ENCODE assay signal across 1 cellular context in the genomic region with DNA sequence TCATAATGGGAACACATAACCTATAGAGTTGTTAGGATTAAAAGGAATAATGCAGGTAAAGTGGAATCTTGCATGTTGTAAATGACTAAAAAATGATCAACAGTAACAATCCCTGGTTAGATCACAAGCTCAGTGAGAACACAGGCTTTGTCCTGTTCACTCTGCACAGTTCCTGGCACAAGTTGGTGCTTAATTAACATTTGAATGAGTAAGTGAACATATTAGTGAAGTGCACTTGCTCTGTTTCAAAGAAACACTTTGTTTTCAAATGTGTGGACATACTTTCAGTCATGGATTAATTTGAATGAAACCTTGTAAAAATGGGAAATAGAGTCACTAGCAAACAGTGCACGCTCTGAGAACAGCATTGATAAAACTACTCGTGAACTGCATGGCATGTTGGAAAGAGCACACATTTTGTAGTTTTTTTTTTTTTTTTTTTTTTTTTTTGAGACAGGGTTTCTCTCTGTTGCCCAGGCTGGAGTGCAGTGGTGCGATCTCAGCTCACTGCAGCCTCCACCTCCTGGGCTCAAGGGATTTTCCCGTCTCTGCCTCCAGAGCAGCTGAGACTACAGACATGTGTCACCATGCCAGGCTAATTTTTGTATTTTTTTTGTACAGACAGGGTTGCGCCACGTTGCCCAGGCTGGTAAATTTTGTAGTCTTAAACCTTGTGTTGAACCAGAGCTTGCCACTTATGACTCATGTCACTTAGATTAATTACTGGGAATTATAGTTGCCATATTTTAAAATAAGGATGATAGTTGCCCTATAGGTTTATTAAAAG.
TF ChIP-seq lines count a peak whose summit lies in the region.

No MANE protein-coding gene starts in this region.

TF ChIP-seq in HCT116, 20 proteins besides CTCF, POLR2A, EP300 and RAD21 (continued from another document):
- TF ChIP-seq, protein P1, sequence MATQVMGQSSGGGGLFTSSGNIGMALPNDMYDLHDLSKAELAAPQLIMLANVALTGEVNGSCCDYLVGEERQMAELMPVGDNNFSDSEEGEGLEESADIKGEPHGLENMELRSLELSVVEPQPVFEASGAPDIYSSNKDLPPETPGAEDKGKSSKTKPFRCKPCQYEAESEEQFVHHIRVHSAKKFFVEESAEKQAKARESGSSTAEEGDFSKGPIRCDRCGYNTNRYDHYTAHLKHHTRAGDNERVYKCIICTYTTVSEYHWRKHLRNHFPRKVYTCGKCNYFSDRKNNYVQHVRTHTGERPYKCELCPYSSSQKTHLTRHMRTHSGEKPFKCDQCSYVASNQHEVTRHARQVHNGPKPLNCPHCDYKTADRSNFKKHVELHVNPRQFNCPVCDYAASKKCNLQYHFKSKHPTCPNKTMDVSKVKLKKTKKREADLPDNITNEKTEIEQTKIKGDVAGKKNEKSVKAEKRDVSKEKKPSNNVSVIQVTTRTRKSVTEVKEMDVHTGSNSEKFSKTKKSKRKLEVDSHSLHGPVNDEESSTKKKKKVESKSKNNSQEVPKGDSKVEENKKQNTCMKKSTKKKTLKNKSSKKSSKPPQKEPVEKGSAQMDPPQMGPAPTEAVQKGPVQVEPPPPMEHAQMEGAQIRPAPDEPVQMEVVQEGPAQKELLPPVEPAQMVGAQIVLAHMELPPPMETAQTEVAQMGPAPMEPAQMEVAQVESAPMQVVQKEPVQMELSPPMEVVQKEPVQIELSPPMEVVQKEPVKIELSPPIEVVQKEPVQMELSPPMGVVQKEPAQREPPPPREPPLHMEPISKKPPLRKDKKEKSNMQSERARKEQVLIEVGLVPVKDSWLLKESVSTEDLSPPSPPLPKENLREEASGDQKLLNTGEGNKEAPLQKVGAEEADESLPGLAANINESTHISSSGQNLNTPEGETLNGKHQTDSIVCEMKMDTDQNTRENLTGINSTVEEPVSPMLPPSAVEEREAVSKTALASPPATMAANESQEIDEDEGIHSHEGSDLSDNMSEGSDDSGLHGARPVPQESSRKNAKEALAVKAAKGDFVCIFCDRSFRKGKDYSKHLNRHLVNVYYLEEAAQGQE (IDR thresholded peaks at IDR 0.05; ENCODE audit: low read depth) = no peak
- TF ChIP-seq, protein P2, sequence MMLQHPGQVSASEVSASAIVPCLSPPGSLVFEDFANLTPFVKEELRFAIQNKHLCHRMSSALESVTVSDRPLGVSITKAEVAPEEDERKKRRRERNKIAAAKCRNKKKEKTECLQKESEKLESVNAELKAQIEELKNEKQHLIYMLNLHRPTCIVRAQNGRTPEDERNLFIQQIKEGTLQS (IDR thresholded peaks at IDR 0.05) = no peak
- TF ChIP-seq FOSL1 (IDR thresholded peaks at IDR 0.05; ENCODE audit: low read depth) = no peak
- no peak for TF ChIP-seq EZH2 (IDR thresholded peaks at IDR 0.05)
- TF ChIP-seq SIN3A (IDR thresholded peaks at IDR 0.05; ENCODE audit: low read depth) = no peak
- no peak for TF ChIP-seq CEBPB (IDR thresholded peaks at IDR 0.05; ENCODE audit: low read depth)
- TF ChIP-seq, protein P3, sequence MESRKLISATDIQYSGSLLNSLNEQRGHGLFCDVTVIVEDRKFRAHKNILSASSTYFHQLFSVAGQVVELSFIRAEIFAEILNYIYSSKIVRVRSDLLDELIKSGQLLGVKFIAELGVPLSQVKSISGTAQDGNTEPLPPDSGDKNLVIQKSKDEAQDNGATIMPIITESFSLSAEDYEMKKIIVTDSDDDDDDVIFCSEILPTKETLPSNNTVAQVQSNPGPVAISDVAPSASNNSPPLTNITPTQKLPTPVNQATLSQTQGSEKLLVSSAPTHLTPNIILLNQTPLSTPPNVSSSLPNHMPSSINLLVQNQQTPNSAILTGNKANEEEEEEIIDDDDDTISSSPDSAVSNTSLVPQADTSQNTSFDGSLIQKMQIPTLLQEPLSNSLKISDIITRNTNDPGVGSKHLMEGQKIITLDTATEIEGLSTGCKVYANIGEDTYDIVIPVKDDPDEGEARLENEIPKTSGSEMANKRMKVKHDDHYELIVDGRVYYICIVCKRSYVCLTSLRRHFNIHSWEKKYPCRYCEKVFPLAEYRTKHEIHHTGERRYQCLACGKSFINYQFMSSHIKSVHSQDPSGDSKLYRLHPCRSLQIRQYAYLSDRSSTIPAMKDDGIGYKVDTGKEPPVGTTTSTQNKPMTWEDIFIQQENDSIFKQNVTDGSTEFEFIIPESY (IDR thresholded peaks at IDR 0.05; ENCODE audit: extremely low read depth, insufficient replicate concordance, low read length) = no peak
- TF ChIP-seq TCF7L2 (IDR thresholded peaks at IDR 0.05; ENCODE audit: borderline replicate concordance, extremely low read depth, insufficient read depth, insufficient read length) = no peak
- TF ChIP-seq POLR2AphosphoS5 (IDR thresholded peaks at IDR 0.05; ENCODE audit: low read depth, low read length) = no peak
- no peak for TF ChIP-seq ELF1 (IDR thresholded peaks at IDR 0.05; ENCODE audit: borderline replicate concordance, low read depth)
- no peak for TF ChIP-seq EZH2phosphoT487 (IDR thresholded peaks at IDR 0.05; ENCODE audit: borderline replicate concordance)
